ENCODE assay signal across 21 cellular contexts in the genomic region with DNA sequence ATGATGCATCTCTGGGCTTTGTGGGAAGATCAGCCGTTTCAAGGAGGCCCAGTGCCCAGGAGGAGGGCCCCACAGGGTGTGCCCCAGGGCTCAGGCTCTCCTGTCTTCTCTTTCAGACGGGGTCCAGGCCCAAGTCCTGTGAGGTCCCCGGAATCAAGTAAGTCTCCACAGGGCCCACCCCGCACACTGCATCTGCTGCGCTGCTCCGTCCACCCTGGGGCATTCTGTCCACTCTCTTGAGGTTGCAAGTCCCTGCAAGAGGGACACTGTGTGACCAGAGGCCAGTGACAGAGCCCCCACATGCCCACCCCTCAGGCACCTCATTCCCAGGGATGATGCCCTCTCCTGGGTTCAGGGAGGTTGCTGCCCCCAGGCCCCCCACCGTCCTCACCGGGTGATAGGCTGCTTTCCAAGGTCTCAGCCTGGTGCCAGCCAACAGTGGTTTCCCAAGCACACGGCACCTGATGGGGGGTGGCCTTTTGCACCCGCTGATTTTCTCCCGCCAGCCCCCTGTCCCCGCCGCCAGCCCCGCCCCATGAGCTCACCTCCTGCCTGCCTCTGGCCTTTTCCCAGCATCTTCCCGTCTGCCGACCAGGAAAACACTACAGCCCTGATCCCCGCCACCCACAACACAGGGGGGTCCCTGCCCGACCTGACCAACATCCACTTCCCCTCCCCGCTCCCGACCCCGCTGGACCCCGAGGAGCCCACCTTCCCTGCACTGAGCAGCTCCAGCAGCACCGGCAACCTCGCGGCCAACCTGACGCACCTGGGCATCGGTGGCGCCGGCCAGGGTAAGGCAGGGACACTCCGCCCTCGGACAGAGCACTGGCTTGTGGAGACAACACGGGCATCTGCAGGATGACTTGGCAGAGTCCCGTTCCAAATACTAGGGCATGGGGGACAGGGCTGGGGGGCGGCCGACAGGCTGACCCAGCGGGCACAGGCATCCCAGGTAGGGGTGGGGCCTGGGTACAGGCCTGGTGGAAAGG. TPM values are rescaled to one million over a fixed set of nuclear protein-coding genes. Genes with fewer than 3 reads are reported as not detected.
"Had no signal": no experiment of that assay in that cellular context is flagged by ENCODE, and none has a peak within 500 bp of the region (broad histone marks: within the 10 kb centered on the region; RNA-seq: fewer than 3 reads in every experiment).

No MANE protein-coding gene starts in this region.

- H3K27ac Mint-ChIP-seq: naive thymus-derived CD4-positive, alpha-beta T cell; nephron progenitor cell; stimulated activated naive CD8-positive, alpha-beta T cell treated with anti-CD3 and anti-CD28 coated beads, Interleukin-15, Interleukin-2, amounts not matched to agents 100 ng/mL and 50 ng/mL, for 24 hours had no signal

- H3K9me3 ChIP-seq: colonic mucosa, neutrophil, right atrium auricular region, testis, transverse colon had no signal

- H3K27me3 ChIP-seq: colonic mucosa, hepatocyte, neutrophil, right atrium auricular region, testis, transverse colon had no signal

- H3K4me3 ChIP-seq: colonic mucosa, hepatocyte, right atrium auricular region, smooth muscle cell, testis, transverse colon had no signal

- H3K36me3 ChIP-seq: colonic mucosa, neutrophil, right atrium auricular region, transverse colon had no signal

- H3K4me2 ChIP-seq: hepatocyte, smooth muscle cell had no signal

- H3K4me3 Mint-ChIP-seq: naive thymus-derived CD4-positive, alpha-beta T cell; nephron progenitor cell; stimulated activated naive CD8-positive, alpha-beta T cell treated with anti-CD3 and anti-CD28 coated beads, Interleukin-15, Interleukin-2, amounts not matched to agents 100 ng/mL and 50 ng/mL, for 24 hours had no signal

- H3K27ac ChIP-seq: colonic mucosa, hepatocyte, neutrophil, right atrium auricular region, testis, transverse colon had no signal

- ATAC-seq: left lobe of liver; naive thymus-derived CD4-positive, alpha-beta T cell had no signal

- DNase-seq: colonic mucosa; effector CD8-positive, alpha-beta T cell; foreskin melanocyte; head of caudate nucleus; kidney glomerular epithelial cell; mammary epithelial cell; naive thymus-derived CD4-positive, alpha-beta T cell; nephron progenitor cell; posterior cingulate gyrus; stimulated activated CD4-positive, alpha-beta T cell treated with anti-CD3 and anti-CD28 coated beads, Interleukin-2, amount 100 ng/mL, for 48 hours; testis; transverse colon had no signal

- H3K79me2 ChIP-seq: hepatocyte had no signal

- H3K9me3 Mint-ChIP-seq: naive thymus-derived CD4-positive, alpha-beta T cell; nephron progenitor cell; stimulated activated naive CD8-positive, alpha-beta T cell treated with anti-CD3 and anti-CD28 coated beads, Interleukin-15, Interleukin-2, amounts not matched to agents 100 ng/mL and 50 ng/mL, for 24 hours had no signal

- H3K27me3 Mint-ChIP-seq: naive thymus-derived CD4-positive, alpha-beta T cell; stimulated activated naive CD8-positive, alpha-beta T cell treated with anti-CD3 and anti-CD28 coated beads, Interleukin-15, Interleukin-2, amounts not matched to agents 100 ng/mL and 50 ng/mL, for 24 hours had no signal

- H2AFZ ChIP-seq: hepatocyte had no signal

RNA-seq across cellular contexts. Expression of a gene that starts 31.4 kb away (rescaled TPM):
- total RNA-seq: cerebellum; dermis microvascular lymphatic vessel endothelial cell; left lobe of liver; mononuclear cell; naive thymus-derived CD4-positive, alpha-beta T cell had no signal
- polyA plus RNA-seq: mammary epithelial cell; naive thymus-derived CD4-positive, alpha-beta T cell had no signal
